Comparison of ENCODE assay signal across 8 cellular contexts in genomic region chr1:110211503-110212164, GRCh38. TPM values are rescaled to one million over a fixed set of nuclear protein-coding genes. Genes with fewer than 3 reads are reported as not detected.
DNase-seq lines count a peak whose midpoint lies in the region; ATAC-seq and TF ChIP-seq lines count a peak whose summit lies in the region.

No MANE protein-coding gene starts in this region.

- peaks cover 30 to 33% of the 10 kb centered on the region in 2 donors for H3K4me1 Mint-ChIP-seq in effector memory CD8-positive, alpha-beta T cell (ENCODE audit: low read depth in 2 of 2)

- H3K27me3 ChIP-seq in SU-DHL-6 (ENCODE audit: low read length) (no peaks in the 10 kb centered on the region), ovary (no peaks in the 10 kb centered on the region)

- H4K20me1 ChIP-seq in SU-DHL-6 (ENCODE audit: low read depth, low read length) = no peaks in the 10 kb centered on the region

- peak overlapping the region; percentile 90 to 93 for H3K27ac Mint-ChIP-seq in effector memory CD8-positive, alpha-beta T cell

- no peaks in the 10 kb centered on the region for H3K9me3 Mint-ChIP-seq in effector memory CD8-positive, alpha-beta T cell

- peak in 2 of 3 experiments; percentile 17 to 24 for DNase-seq in effector memory CD8-positive, alpha-beta T cell
- DNase-seq in ovary (peak in 1 of 5 donors; percentile 44), NCI-H2196 (lab: John Stamatoyannopoulos, UW; ENCODE audit: unreplicated experiment) (no peak)

- H3K27ac ChIP-seq in SU-DHL-6 (ENCODE audit: low read depth, low read length) (no peak overlapping the region), ovary (peak overlapping the region in 1 of 2 donors; percentile 25)

- intact Hi-C loops in ovary (cut with DNase I) = loop anchor here in 1 of 4 donors (10.0 kb wide), 1 partner anchor 193 kb away; the partner anchor contains the start of gene LAMTOR5

- TF ChIP-seq CTCF in SU-DHL-6 (IDR thresholded peaks at IDR 0.05; ENCODE audit: insufficient read depth, low read length, poor library complexity, severe bottlenecking) (no peak), ovary (IDR thresholded peaks at IDR 0.05) (no peak)

- H3K36me3 ChIP-seq in ES-I3 (ENCODE audit: insufficient read depth, low read length) = no peaks in the 10 kb centered on the region
- no peaks in the 10 kb centered on the region for H3K36me3 ChIP-seq in SU-DHL-6 (ENCODE audit: low read length)
- H3K36me3 ChIP-seq in ovary = no peaks in the 10 kb centered on the region

- H3K4me3 ChIP-seq in SU-DHL-6 (ENCODE audit: insufficient read depth, low read length, poor library complexity, severe bottlenecking) (peak overlapping the region; percentile 75), ovary (peak overlapping the region; percentile 66)

- peaks cover 16% of the 10 kb centered on the region for H3K36me3 Mint-ChIP-seq in effector memory CD8-positive, alpha-beta T cell (ENCODE audit: insufficient read depth)

- peak overlapping the region; percentile 69 for H3K4me2 ChIP-seq in SU-DHL-6 (ENCODE audit: low read depth, low read length, poor library complexity, severe bottlenecking)

- H3K4me1 ChIP-seq in ES-I3 (ENCODE audit: insufficient read depth, low read length) = peaks cover 15% of the 10 kb centered on the region
- peaks cover 13% of the 10 kb centered on the region for H3K4me1 ChIP-seq in ovary (ENCODE audit: insufficient read depth)

- no peak for TF ChIP-seq EP300 in ovary (IDR thresholded peaks at IDR 0.05)

- no peak overlapping the region for H2AFZ ChIP-seq in SU-DHL-6 (ENCODE audit: low read depth, low read length, severe bottlenecking)

- no peaks in the 10 kb centered on the region for H3K27me3 Mint-ChIP-seq in effector memory CD8-positive, alpha-beta T cell

- peak; percentile 4 for ATAC-seq in effector memory CD8-positive, alpha-beta T cell (replicated peaks)
- no peak for ATAC-seq in HG03025 (IDR thresholded peaks at IDR 0.05; ENCODE audit: low FRiP score, unreplicated experiment)
- ATAC-seq in GM18870 (IDR thresholded peaks at IDR 0.05; ENCODE audit: unreplicated experiment) = no peak
- ATAC-seq in HG02571 (IDR thresholded peaks at IDR 0.05; ENCODE audit: unreplicated experiment) = no peak

- H3K9me3 ChIP-seq in ES-I3 (ENCODE audit: control insufficient read depth, insufficient read depth, low read length) = no peaks in the 10 kb centered on the region
- no peaks in the 10 kb centered on the region for H3K9me3 ChIP-seq in SU-DHL-6 (ENCODE audit: insufficient read depth, low read length)
- H3K9me3 ChIP-seq in ovary = no peaks in the 10 kb centered on the region

- H3F3A ChIP-seq in SU-DHL-6 (ENCODE audit: insufficient read depth) = peaks cover 10% of the 10 kb centered on the region

- 7 to 12% (median 9%) methylated on average over 74 to 80 of the region's 80 CpGs for WGBS in ovary, 3 donors

- no peak for TF ChIP-seq POLR2A in ovary (IDR thresholded peaks at IDR 0.05)

- no peaks in the 10 kb centered on the region for H3K9me2 ChIP-seq in SU-DHL-6 (replicated peaks; ENCODE audit: insufficient read depth, low read length)

- H3K9ac ChIP-seq in ES-I3 (ENCODE audit: low read depth, low read length) (peak overlapping the region; percentile 68; the same call in 1 of the 2 replicates), SU-DHL-6 (ENCODE audit: low read length) (peak overlapping the region; percentile 91)

- peak overlapping the region; percentile 92 to 93 for H3K4me3 Mint-ChIP-seq in effector memory CD8-positive, alpha-beta T cell

- no peaks in the 10 kb centered on the region for H3K79me2 ChIP-seq in SU-DHL-6 (ENCODE audit: insufficient read depth, low read length)

RNA-seq across cellular contexts. Expression of gene KCNC4, which starts 1.5 kb away (rescaled TPM):
- 10 to 100 TPM in 5 of 7 donors, 1 to 10 TPM in 2; 5.5 to 18.0 (median 14.2) TPM for total RNA-seq in ovary
- polyA plus RNA-seq in ovary = 1 to 10 TPM; 3.2 to 5.0 TPM
